ENCODE assay signal across 15 cellular contexts in the genomic region with DNA sequence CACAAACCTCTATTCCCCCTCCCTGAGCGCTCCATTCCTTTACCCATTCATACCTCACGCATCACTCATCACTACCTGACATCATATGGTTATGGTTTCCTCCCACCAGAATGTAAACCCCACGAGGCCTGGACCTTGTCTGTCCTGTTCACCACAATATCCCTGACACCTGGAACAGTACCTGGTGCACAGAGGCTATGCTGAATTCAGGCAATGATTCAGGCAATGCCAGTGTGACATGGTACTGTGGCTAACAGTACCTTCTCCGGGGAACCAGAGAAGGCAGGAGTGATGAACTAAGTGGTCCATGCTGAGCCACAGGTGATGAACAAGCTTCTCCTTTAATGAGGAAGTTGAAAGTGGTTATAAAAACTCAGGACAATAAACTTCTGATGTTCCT.
DNase-seq lines count a peak whose midpoint lies in the region; ATAC-seq and TF ChIP-seq lines count a peak whose summit lies in the region.
"Had no signal": no experiment of that assay in that cellular context is flagged by ENCODE, and none has a peak within 500 bp of the region (broad histone marks: within the 10 kb centered on the region; RNA-seq: fewer than 3 reads in every experiment).

No MANE protein-coding gene starts in this region.

- peaks cover 13% of the 10 kb centered on the region in 2 donors for H3K9me3 Mint-ChIP-seq in stimulated activated naive CD8-positive, alpha-beta T cell treated with anti-CD3 and anti-CD28 coated beads, Interleukin-15, amount 100 ng/mL, for 72 hours
- H3K9me3 Mint-ChIP-seq: HFFc6 had no signal

- no peaks in the 10 kb centered on the region for H3K27me3 Mint-ChIP-seq in stimulated activated naive CD8-positive, alpha-beta T cell treated with anti-CD3 and anti-CD28 coated beads, Interleukin-15, amount 100 ng/mL, for 72 hours

- no peak for TF ChIP-seq CTCF in epithelial cell of esophagus (IDR thresholded peaks at IDR 0.05; ENCODE audit: insufficient read depth, low read depth, low read length, missing control alignments)

- DNase-seq in activated T-cell treated with anti-CD3 and anti-CD28 coated beads, Interleukin-2, amount 50 U/mL, for 48 hours = peak; percentile 24 to 34
- no peak for DNase-seq in activated T-cell treated with anti-CD3 and anti-CD28 coated beads, Interleukin-2, amount 50 U/mL, for 1 hour
- DNase-seq in stimulated activated naive CD8-positive, alpha-beta T cell treated with anti-CD3 and anti-CD28 coated beads, Interleukin-15, amount 100 ng/mL, for 72 hours = no peak
- no peak for DNase-seq in stimulated activated naive CD8-positive, alpha-beta T cell treated with anti-CD3 and anti-CD28 coated beads, Interleukin-15, Interleukin-2, amounts not matched to agents 100 U/mL and 50 U/mL, for 24 hours
- peak; percentile 8 for DNase-seq in epithelial cell of esophagus (ENCODE audit: low read depth)
- DNase-seq in activated CD8-positive, alpha-beta memory T cell treated with anti-CD3 and anti-CD28 coated beads, Interleukin-2, amount 50 U/mL, for 4 hours = no peak
- DNase-seq: HFFc6, NCI-H1694 treated with DMSO at 0.1 percent for 48 hours, NCI-H226, NCI-H524, PC-3, RPMI8226, SIG-M5 had no signal

- no peak overlapping the region for H3K4me3 ChIP-seq in epithelial cell of esophagus (ENCODE audit: low read length)
- H3K4me3 ChIP-seq: BLaER1 treated with 17β-estradiol and CSF1 and Interleukin-3, amounts not matched to agents 10 nM and 100 nM had no signal

- no peak overlapping the region for H3K27ac Mint-ChIP-seq in stimulated activated naive CD8-positive, alpha-beta T cell treated with anti-CD3 and anti-CD28 coated beads, Interleukin-15, amount 100 ng/mL, for 72 hours
- H3K27ac Mint-ChIP-seq: HFFc6 had no signal

- no peak overlapping the region for H3K4me3 Mint-ChIP-seq in stimulated activated naive CD8-positive, alpha-beta T cell treated with anti-CD3 and anti-CD28 coated beads, Interleukin-15, amount 100 ng/mL, for 72 hours
- H3K4me3 Mint-ChIP-seq: HFFc6 had no signal

- peaks cover 25% of the 10 kb centered on the region for H3K4me1 Mint-ChIP-seq in stimulated activated naive CD8-positive, alpha-beta T cell treated with anti-CD3 and anti-CD28 coated beads, Interleukin-15, amount 100 ng/mL, for 72 hours

- ATAC-seq in stimulated activated naive CD8-positive, alpha-beta T cell treated with anti-CD3 and anti-CD28 coated beads, Interleukin-15, amount 100 ng/mL, for 72 hours = peak; percentile 32
- no peak for ATAC-seq in stimulated activated naive CD8-positive, alpha-beta T cell treated with anti-CD3 and anti-CD28 coated beads, Interleukin-15, Interleukin-2, amounts not matched to agents 100 U/mL and 50 U/mL, for 24 hours
- no peak for ATAC-seq in GM21825 (IDR thresholded peaks at IDR 0.05; ENCODE audit: unreplicated experiment)
- ATAC-seq: PC-3 had no signal

Comparison
In these comparisons a context has a peak if more than half of its experiments do, and no peak if none do; other contexts are left out.
1. DNase-seq: peak in activated T-cell treated with anti-CD3 and anti-CD28 coated beads, Interleukin-2, amount 50 U/mL, for 48 hours (2 of 2) and epithelial cell of esophagus (single experiment); none in activated T-cell treated with anti-CD3 and anti-CD28 coated beads, Interleukin-2, amount 50 U/mL, for 1 hour (single experiment), stimulated activated naive CD8-positive, alpha-beta T cell treated with anti-CD3 and anti-CD28 coated beads, Interleukin-15, amount 100 ng/mL, for 72 hours (0 of 2), stimulated activated naive CD8-positive, alpha-beta T cell treated with anti-CD3 and anti-CD28 coated beads, Interleukin-15, Interleukin-2, amounts not matched to agents 100 U/mL and 50 U/mL, for 24 hours (single experiment) and activated CD8-positive, alpha-beta memory T cell treated with anti-CD3 and anti-CD28 coated beads, Interleukin-2, amount 50 U/mL, for 4 hours (single experiment).